In genomic region chr16:16104116-16104803, GRCh38 we compare ENCODE assay signal across 8 cellular contexts.
A peak's percentile ranks its signal among the peaks of the same experiment; 100 is the strongest.
DNase-seq lines count a peak whose midpoint lies in the region; ATAC-seq, FAIRE-seq and TF ChIP-seq lines count a peak whose summit lies in the region.
"Not testable (repeated sequence)": the region's sequence is repeated elsewhere in the genome, so short reads cannot be mapped to it uniquely, and the experiment has no call there.

No MANE protein-coding gene starts in this region.

- H3K4me2 ChIP-seq in A549; PC-3 (ENCODE audit: low read length); K562 (ENCODE audit: insufficient read depth, low read length): not testable (repeated sequence)
- H3K4me2 ChIP-seq in DOHH2 (ENCODE audit: low read length), result peak overlapping the region; percentile 76

- TF ChIP-seq POLR2A in A549 (IDR thresholded peaks at IDR 0.05; ENCODE audit: low read length); K562 (conservative IDR thresholded peaks at IDR 0.05); gastroesophageal sphincter (IDR thresholded peaks at IDR 0.05): not testable (repeated sequence)

- H3K4me3 Mint-ChIP-seq in T-helper 17 cell, nephron progenitor cell: not testable (repeated sequence)

- not testable (repeated sequence) for H3K4me1 ChIP-seq in A549; PC-3 (ENCODE audit: insufficient read depth, low read length); K562 (replicated peaks in 1 of 2; ENCODE audit: control insufficient read depth in 2 of 2, insufficient read depth in 2 of 2, low read length in 2 of 2)
- H3K4me1 ChIP-seq in DOHH2 (ENCODE audit: control insufficient read depth, low read length) (peaks cover 96% of the 10 kb centered on the region), gastroesophageal sphincter (peaks cover 0 to 69% (median 10%) of the 10 kb centered on the region in 3 donors)

- intact Hi-C loops in PC-3 (cut with micrococcal nuclease); K562 (cut with micrococcal nuclease): not testable (repeated sequence)

- POLR2A ChIA-PET in A549 (lab: Yijun Ruan, JAX), result not testable (repeated sequence)
- POLR2A ChIA-PET in PC-3 (lab: Charles Lee; ENCODE audit: unreplicated experiment) (interaction anchor here (0.6 kb wide), 1 partner anchor 35 kb away, joined by 4 read pairs; no protein-coding TSS in a partner anchor), K562 (lab: Yijun Ruan, JAX) (interaction anchor here (0.6 to 1.5 kb wide), 3 partner anchors 8 to 13 kb away, joined by 3 to 5 read pairs (median 4); no protein-coding TSS in a partner anchor)

- not testable (repeated sequence) for H3K4me3 ChIP-seq in A549; PC-3 (ENCODE audit: low read length); K562; gastroesophageal sphincter
- H3K4me3 ChIP-seq in DOHH2 (ENCODE audit: low read length), result peak overlapping the region; percentile 59

- H3K27ac ChIP-seq in A549; PC-3 (ENCODE audit: low read length); K562 (ENCODE audit: extremely low read depth, low read depth, low read length): not testable (repeated sequence)
- H3K27ac ChIP-seq in DOHH2 (ENCODE audit: low read depth, low read length) (peak overlapping the region; percentile 93), gastroesophageal sphincter (peak overlapping the region in 3 of 4 donors; percentile 68 to 93 (median 71))

- not testable (repeated sequence) for H4K20me1 ChIP-seq in DOHH2 (ENCODE audit: control insufficient read depth, insufficient read depth, low read depth, low read length); PC-3 (ENCODE audit: low read length); K562 (replicated peaks; ENCODE audit: control insufficient read depth, insufficient read depth, low read length)

- H3K9me3 ChIP-seq in A549; DOHH2 (ENCODE audit: control insufficient read depth, insufficient read depth, low read length); PC-3 (ENCODE audit: low read length); T-helper 17 cell (ENCODE audit: control insufficient read depth, low read length, poor library complexity, severe bottlenecking); K562 (replicated peaks; ENCODE audit: control insufficient read depth, insufficient read depth, low read depth, low read length); gastroesophageal sphincter: not testable (repeated sequence)

- H3K9ac ChIP-seq in PC-3 (ENCODE audit: low read length); K562 (ENCODE audit: insufficient read depth in 1 of 2, low read depth in 2 of 2, low read length in 2 of 2): not testable (repeated sequence)

- not testable (repeated sequence) for FAIRE-seq in A549 (lab: Jason Lieb, UNC); K562 (lab: Jason Lieb, UNC)

- 0 out of 6 replicates have a peak, but pooled peaks of 1 of the 2 experiments have one; percentile 7 for ATAC-seq in A549
- not testable (repeated sequence) for ATAC-seq in PC-3, T-helper 17 cell, K562, gastroesophageal sphincter

- H3K36me3 Mint-ChIP-seq in T-helper 17 cell (ENCODE audit: low read depth), result not testable (repeated sequence)
- H3K36me3 Mint-ChIP-seq in nephron progenitor cell (ENCODE audit: low read depth), result peaks cover 55% of the 10 kb centered on the region

- H3K4me1 Mint-ChIP-seq in T-helper 17 cell, nephron progenitor cell: not testable (repeated sequence)

- not testable (repeated sequence) for DNase-seq in A549 (ENCODE audit: low read depth in 1 of 2, low spot score in 1 of 2); PC-3; T-helper 17 cell; K562 (ENCODE audit: extremely low read depth in 1 of 4, low spot score in 3 of 4); nephron progenitor cell
- peak; percentile 33 for DNase-seq in NAMALWA (ENCODE audit: low spot score)

- CTCF ChIA-PET in A549 (lab: Yijun Ruan, JAX), result interaction anchor here (0.7 to 1.2 kb wide), 2 partner anchors 326 to 391 kb away, joined by 3 to 4 read pairs; no protein-coding TSS in a partner anchor
- CTCF ChIA-PET in PC-3 (lab: Charles Lee); K562 (lab: Yijun Ruan, JAX; ENCODE audit: low intra/inter-chr PET ratio): not testable (repeated sequence)

- 93% methylated on average over 14 of the region's 16 CpGs for WGBS in A549 (ENCODE audit: missing lambda C conversion rate)
- 88% methylated on average over 9 of the region's 16 CpGs for WGBS in K562 (ENCODE audit: insufficient coverage, low coverage, missing lambda C conversion rate)
- WGBS in gastroesophageal sphincter (ENCODE audit: low coverage in 1 of 2), 2 donors, result 80 to 82% methylated on average over 1 to 4 of the region's 16 CpGs

- H3K27me3 Mint-ChIP-seq in T-helper 17 cell; nephron progenitor cell (ENCODE audit: low read depth, poor library complexity): not testable (repeated sequence)

- H3K79me2 ChIP-seq in DOHH2 (ENCODE audit: control insufficient read depth, low read length); PC-3 (ENCODE audit: low read length); K562 (ENCODE audit: control insufficient read depth, insufficient read depth, low read length): not testable (repeated sequence)

- in situ Hi-C loops in K562 (cut with MboI), result not testable (repeated sequence)

- peaks cover 71% of the 10 kb centered on the region for H3K36me3 ChIP-seq in DOHH2 (ENCODE audit: control insufficient read depth, low read length)
- H3K36me3 ChIP-seq in PC-3 (ENCODE audit: low read depth, low read length), result not testable (repeated sequence)
- H3K36me3 ChIP-seq in K562 (ENCODE audit: control insufficient read depth, insufficient read depth, low read length), result peaks cover 58% of the 10 kb centered on the region
- peaks cover 0 to 70% of the 10 kb centered on the region in 2 donors for H3K36me3 ChIP-seq in gastroesophageal sphincter

- TF ChIP-seq EP300 in A549 (IDR thresholded peaks at IDR 0.05); K562 (IDR thresholded peaks at IDR 0.05; ENCODE audit: low read length); gastroesophageal sphincter (IDR thresholded peaks at IDR 0.05): not testable (repeated sequence)

- H3K9me3 Mint-ChIP-seq in nephron progenitor cell, result not testable (repeated sequence)

- not testable (repeated sequence) for H3K27me3 ChIP-seq in DOHH2 (ENCODE audit: control insufficient read depth, low read length); PC-3 (ENCODE audit: low read length); K562 (ENCODE audit: control insufficient read depth in 2 of 2, insufficient read depth in 2 of 2, low read length in 2 of 2); gastroesophageal sphincter

- peaks cover 27% of the 10 kb centered on the region for H3F3A ChIP-seq in DOHH2 (ENCODE audit: control insufficient read depth, insufficient read depth)
- not testable (repeated sequence) for H3F3A ChIP-seq in PC-3 (ENCODE audit: low read length, unreplicated experiment)

- BruUV-seq in PC-3 (replicated peaks; lab: Mats Ljungman, UMichigan), result TSS peak; percentile 12
- BruUV-seq in K562 (replicated peaks; lab: Mats Ljungman, UMichigan), result not testable (repeated sequence)

- H3K9me1 ChIP-seq in K562 (ENCODE audit: control insufficient read depth, insufficient read depth, low read length), result not testable (repeated sequence)

- not testable (repeated sequence) for TF ChIP-seq RAD21 in A549 (conservative IDR thresholded peaks at IDR 0.05 in 1 of 2, IDR thresholded peaks at IDR 0.05 in 1 of 2); K562 (CRISPR knock-in tag; conservative IDR thresholded peaks at IDR 0.05 in 1 of 2, IDR thresholded peaks at IDR 0.05 in 1 of 2)

- not testable (repeated sequence) for TF ChIP-seq CTCF in A549 (IDR thresholded peaks at IDR 0.05); DOHH2 (IDR thresholded peaks at IDR 0.05; ENCODE audit: low read depth, low read length, poor library complexity, severe bottlenecking); PC-3 (conservative IDR thresholded peaks at IDR 0.05; ENCODE audit: low read depth, low read length); K562 (IDR thresholded peaks at IDR 0.05 in 2 of 3, conservative IDR thresholded peaks at IDR 0.05 in 1 of 3; ENCODE audit: insufficient read depth in 2 of 3, low read depth in 1 of 3, low read length in 3 of 3); gastroesophageal sphincter (IDR thresholded peaks at IDR 0.05); nephron progenitor cell (IDR thresholded peaks at IDR 0.05)

- H3K9me2 ChIP-seq in DOHH2 (replicated peaks; ENCODE audit: control insufficient read depth, low read length); PC-3 (replicated peaks; ENCODE audit: low read length): not testable (repeated sequence)

- H2AFZ ChIP-seq in PC-3 (ENCODE audit: low read length); K562 (ENCODE audit: low read depth, low read length): not testable (repeated sequence)

- H3K27ac Mint-ChIP-seq in T-helper 17 cell, result peak overlapping the region; percentile 53
- H3K27ac Mint-ChIP-seq in nephron progenitor cell, result peak overlapping the region; percentile 34

TF ChIP-seq in A549, 52 proteins besides CTCF, POLR2A, EP300 and RAD21:
- TF ChIP-seq MAFK (IDR thresholded peaks at IDR 0.05; ENCODE audit: partially characterized antibody), result peak; percentile 4
TF ChIP-seq in A549: peak in this region for 1; not testable (repeated sequence) for 51.

TF ChIP-seq in K562, 482 proteins besides CTCF, POLR2A, EP300 and RAD21:
- TF ChIP-seq NFYB (IDR thresholded peaks at IDR 0.05; ENCODE audit: extremely low read depth, insufficient read length) (peak; percentile 72), RBM22 (IDR thresholded peaks at IDR 0.05; ENCODE audit: low read depth, low read length, poor library complexity, severe bottlenecking) (peak; percentile 75)
TF ChIP-seq in K562: peak in this region for 2; not testable (repeated sequence) for 480.
